In the genomic region with DNA sequence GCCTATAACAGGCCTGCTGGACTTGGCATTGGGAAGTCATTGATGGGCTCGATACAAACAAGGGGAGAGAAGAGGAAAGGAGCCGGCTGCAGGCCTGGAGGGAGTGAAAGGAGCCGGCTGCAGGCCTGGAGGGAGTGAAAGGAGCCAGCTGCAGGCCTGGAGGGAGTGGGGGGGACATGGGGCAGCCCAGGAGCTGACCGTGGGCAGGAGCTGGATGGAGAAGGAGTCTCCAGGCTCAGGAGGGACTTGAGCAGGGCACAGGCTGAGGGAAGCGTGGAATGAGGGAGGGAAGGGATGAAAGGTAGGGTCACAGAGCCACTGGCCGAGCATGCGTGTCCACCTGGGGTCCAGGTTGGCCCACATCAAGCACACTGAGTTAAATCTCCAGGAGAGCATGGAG, we compare ENCODE assay signal across 24 cellular contexts. TPM values are rescaled to one million over a fixed set of nuclear protein-coding genes. Genes with fewer than 3 reads are reported as not detected.
"Had no signal": no experiment of that assay in that cellular context is flagged by ENCODE, and none has a peak within 500 bp of the region (broad histone marks: within the 10 kb centered on the region; RNA-seq: fewer than 3 reads in every experiment).

No MANE protein-coding gene starts in this region.

- H3K4me3 Mint-ChIP-seq: activated B cell treated with CpG ODN at 0.5 μM for 24 hours; activated CD4-positive, alpha-beta T cell treated with anti-CD3 and anti-CD28 coated beads, Interleukin-2, amount 10 ng/mL, durations not matched to agents 24 days and 14 days; activated CD8-positive, alpha-beta memory T cell treated with anti-CD3 and anti-CD28 coated beads, Interleukin-2, amount 10 ng/mL, durations not matched to agents 7 days and 5 days; activated naive CD4-positive, alpha-beta T cell treated with anti-CD3 and anti-CD28 coated beads, Interleukin-2, amount 50 U/mL, for 24 hours; activated T-cell treated with anti-CD3 and anti-CD28 coated beads, Interleukin-2, amount 50 U/mL, for 24 hours; activated T-helper 1 cell treated with anti-CD3 and anti-CD28 coated beads, Interleukin-12 subunit alpha, Interleukin-12 subunit beta, Interleukin-2, Interleukin-4 antibody, amounts not matched to agents 30 ng/mL and 10 ng/mL and 1 ng/mL, durations not matched to agents 14 hours and 24 hours and 36 hours; T-cell had no signal

- H3K4me1 Mint-ChIP-seq: activated B cell treated with CpG ODN at 0.5 μM for 24 hours; activated CD4-positive, alpha-beta T cell treated with anti-CD3 and anti-CD28 coated beads, Interleukin-2, amount 10 ng/mL, durations not matched to agents 24 days and 14 days; activated CD8-positive, alpha-beta memory T cell treated with anti-CD3 and anti-CD28 coated beads, Interleukin-2, amount 10 ng/mL, durations not matched to agents 7 days and 5 days; activated naive CD4-positive, alpha-beta T cell treated with anti-CD3 and anti-CD28 coated beads, Interleukin-2, amount 50 U/mL, for 24 hours; T-cell had no signal

- H3K36me3 ChIP-seq: ascending aorta had no signal

- H3K27ac Mint-ChIP-seq: activated B cell treated with CpG ODN at 0.5 μM for 24 hours; activated CD4-positive, alpha-beta T cell treated with anti-CD3 and anti-CD28 coated beads, Interleukin-2, amount 10 ng/mL, durations not matched to agents 24 days and 14 days; activated CD8-positive, alpha-beta memory T cell treated with anti-CD3 and anti-CD28 coated beads, Interleukin-2, amount 10 ng/mL, durations not matched to agents 7 days and 5 days; activated naive CD4-positive, alpha-beta T cell treated with anti-CD3 and anti-CD28 coated beads, Interleukin-2, amount 50 U/mL, for 24 hours; activated T-cell treated with anti-CD3 and anti-CD28 coated beads, Interleukin-2, amount 50 U/mL, for 24 hours; activated T-helper 1 cell treated with anti-CD3 and anti-CD28 coated beads, Interleukin-12 subunit alpha, Interleukin-12 subunit beta, Interleukin-2, Interleukin-4 antibody, amounts not matched to agents 30 ng/mL and 10 ng/mL and 1 ng/mL, durations not matched to agents 14 hours and 24 hours and 36 hours; T-cell had no signal

- H3K4me1 ChIP-seq: body of pancreas had no signal

- H3K9me3 ChIP-seq: ascending aorta, body of pancreas had no signal

- ATAC-seq: activated CD8-positive, alpha-beta memory T cell treated with anti-CD3 and anti-CD28 coated beads, Interleukin-2, amount 10 ng/mL, durations not matched to agents 7 days and 5 days; body of pancreas; PC-3; T-cell had no signal

- H3K27me3 ChIP-seq: ascending aorta had no signal

- DNase-seq: activated B cell treated with CpG ODN at 0.5 μM for 24 hours; activated CD4-positive, alpha-beta T cell treated with anti-CD3 and anti-CD28 coated beads for 1 hour; activated CD4-positive, alpha-beta T cell treated with anti-CD3 and anti-CD28 coated beads, Interleukin-2, amount 10 ng/mL, durations not matched to agents 24 days and 14 days; activated CD4-positive, alpha-beta T cell treated with anti-CD3 and anti-CD28 coated beads, Interleukin-2, amount 50 U/mL, for 48 hours; activated CD8-positive, alpha-beta memory T cell treated with anti-CD3 and anti-CD28 coated beads, Interleukin-2, amount 10 ng/mL, durations not matched to agents 7 days and 5 days; activated effector memory CD4-positive, alpha-beta T cell treated with Interleukin-2 at 50 U/mL for 16 hours; activated naive CD4-positive, alpha-beta T cell; activated T-cell treated with anti-CD3 and anti-CD28 coated beads, Interleukin-2, amount 50 U/mL, for 24 hours; body of pancreas; KG1; NCI-H1092; NCI-H1417; NCI-H1694 treated with DMSO at 0.1 percent for 48 hours; NCI-H2029 treated with DMSO at 0.1 percent for 48 hours; NCI-H345; NCI-H524; PC-3; SHP77 treated with DMSO at 0.1 percent for 48 hours; T-cell; T-helper 2 cell; T1000 had no signal

- H3K27ac ChIP-seq: ascending aorta, body of pancreas had no signal

- H3K4me3 ChIP-seq: ascending aorta, body of pancreas had no signal

- H3K36me3 Mint-ChIP-seq: activated CD8-positive, alpha-beta memory T cell treated with anti-CD3 and anti-CD28 coated beads, Interleukin-2, amount 10 ng/mL, durations not matched to agents 7 days and 5 days; T-cell had no signal

RNA-seq across cellular contexts. Expression of a gene that starts 32.0 kb away (rescaled TPM):
- total RNA-seq: ascending aorta had no signal
